ENCODE assay signal across 7 cellular contexts in genomic region chr7:18520450-18521235, GRCh38. TPM values are rescaled to one million over a fixed set of nuclear protein-coding genes. Genes with fewer than 3 reads are reported as not detected.
DNase-seq lines count a peak whose midpoint lies in the region; ATAC-seq and TF ChIP-seq lines count a peak whose summit lies in the region.

No MANE protein-coding gene starts in this region.

- no peaks in the 10 kb centered on the region for H3K27me3 Mint-ChIP-seq in mesothelial cell of epicardium (ENCODE audit: low read depth)

- no peak overlapping the region for H3K4me3 ChIP-seq in SJSA1
- no peak overlapping the region for H3K4me3 ChIP-seq in retinal pigment epithelial cell (ENCODE audit: low read length)

- no peaks in the 10 kb centered on the region for H3K36me3 Mint-ChIP-seq in mesothelial cell of epicardium

- H3K4me1 ChIP-seq in SJSA1 (replicated peaks), result peaks cover 21% of the 10 kb centered on the region

- peak overlapping the region; percentile 78 for H3K27ac ChIP-seq in SJSA1

- H3K4me1 Mint-ChIP-seq in mesothelial cell of epicardium, result peaks cover 15% of the 10 kb centered on the region

- no peaks in the 10 kb centered on the region for H3K27me3 ChIP-seq in SJSA1 (replicated peaks)

- no peak overlapping the region for H3K27ac Mint-ChIP-seq in mesothelial cell of epicardium

- H3K36me3 ChIP-seq in SJSA1, result peaks cover 48% of the 10 kb centered on the region

- H3K9me3 ChIP-seq in SJSA1 (replicated peaks), result no peaks in the 10 kb centered on the region

- H3K9me3 Mint-ChIP-seq in mesothelial cell of epicardium, result no peaks in the 10 kb centered on the region

- no peak overlapping the region for H3K4me3 Mint-ChIP-seq in mesothelial cell of epicardium

- peak; percentile 76 for ATAC-seq in GM19023 (IDR thresholded peaks at IDR 0.05; ENCODE audit: unreplicated experiment)
- peak; percentile 72 for ATAC-seq in HG02970 (IDR thresholded peaks at IDR 0.05; ENCODE audit: low FRiP score, unreplicated experiment)

- TF ChIP-seq CTCF in retinal pigment epithelial cell (conservative IDR thresholded peaks at IDR 0.05; ENCODE audit: low read depth, low read length) (no peak), mesothelial cell of epicardium (IDR thresholded peaks at IDR 0.05; ENCODE audit: unreplicated experiment) (no peak)

- peak in 1 of 2 experiments; percentile 77 for DNase-seq in SJSA1 (ENCODE audit: low read depth in 1 of 2, low spot score in 2 of 2)
- DNase-seq in retinal pigment epithelial cell (ENCODE audit: low read depth), result peak; percentile 81
- no peak for DNase-seq in SKM-1 treated with dmso at 0.1 percent for 144 hours (lab: John Stamatoyannopoulos, UW; ENCODE audit: unreplicated experiment)
- no peak for DNase-seq in mesothelial cell of epicardium (ENCODE audit: low spot score in 2 of 2, unreplicated experiment in 2 of 2)
- no peak for DNase-seq in NCI-H1092 treated with DMSO at 0.1 percent for 48 hours (lab: John Stamatoyannopoulos, UW)

RNA-seq across cellular contexts. Expression of gene HDAC9, which starts 25.1 kb away (rescaled TPM):
- total RNA-seq in SJSA1 (2014; rRNA removed; shearing (Covaris generic)), result 63.3 and 79.1 TPM in 2 replicates
- total RNA-seq in mesothelial cell of epicardium, result 32.2 to 37.4 TPM (median 35.9 TPM) in 3 replicates
